ENCODE assay signal across 8 cellular contexts in genomic region chr12:6363330-6364036, GRCh38. TPM values are rescaled to one million over a fixed set of nuclear protein-coding genes. Genes with fewer than 3 reads are reported as not detected.
DNase-seq lines count a peak whose midpoint lies in the region; ATAC-seq lines count a peak whose summit lies in the region.

No MANE protein-coding gene starts in this region.

- no peaks in the 10 kb centered on the region for H3K9me3 Mint-ChIP-seq in activated naive CD4-positive, alpha-beta T cell treated with anti-CD3 and anti-CD28 coated beads for 36 hours

- peak overlapping the region; percentile 91 for H3K27ac ChIP-seq in rectal smooth muscle tissue (ENCODE audit: low read depth, low read length)

- no peaks in the 10 kb centered on the region for H3K36me3 ChIP-seq in rectal smooth muscle tissue (ENCODE audit: control insufficient read depth, insufficient read depth, low read length)

- no peaks in the 10 kb centered on the region for H3K4me1 ChIP-seq in rectal smooth muscle tissue (ENCODE audit: control insufficient read depth, insufficient read depth, low read length)

- ATAC-seq in GM18498 (IDR thresholded peaks at IDR 0.05; ENCODE audit: unreplicated experiment) (peak; percentile 55), Right ventricle myocardium superior (ENCODE audit: poor library complexity) (peak; percentile 96)

- no peak overlapping the region for H3K9ac ChIP-seq in rectal smooth muscle tissue (ENCODE audit: low read length)

- H3K27me3 Mint-ChIP-seq in activated naive CD4-positive, alpha-beta T cell treated with anti-CD3 and anti-CD28 coated beads for 36 hours (ENCODE audit: low read depth): no peaks in the 10 kb centered on the region

- DNase-seq in SHP77 treated with DMSO at 0.1 percent for 48 hours (lab: John Stamatoyannopoulos, UW): peak; percentile 25
- peak; percentile 72 for DNase-seq in activated naive CD4-positive, alpha-beta T cell treated with anti-CD3 and anti-CD28 coated beads for 36 hours
- peak; percentile 85 for DNase-seq in Right ventricle myocardium superior
- DNase-seq in NCI-H1105 treated with DMSO at 0.1 percent for 48 hours (lab: John Stamatoyannopoulos, UW): no peak
- no peak for DNase-seq in SK-N-DZ (ENCODE audit: low spot score)
- no peak for DNase-seq in NCI-H1092 (lab: John Stamatoyannopoulos, UW)

- no peaks in the 10 kb centered on the region for H3K27me3 ChIP-seq in rectal smooth muscle tissue (ENCODE audit: control insufficient read depth, insufficient read depth, low read length)

- H3K36me3 Mint-ChIP-seq in activated naive CD4-positive, alpha-beta T cell treated with anti-CD3 and anti-CD28 coated beads for 36 hours (ENCODE audit: low read depth): no peaks in the 10 kb centered on the region

- H3K27ac Mint-ChIP-seq in activated naive CD4-positive, alpha-beta T cell treated with anti-CD3 and anti-CD28 coated beads for 36 hours: peak overlapping the region; percentile 72

- peaks cover 36% of the 10 kb centered on the region for H3K4me1 Mint-ChIP-seq in activated naive CD4-positive, alpha-beta T cell treated with anti-CD3 and anti-CD28 coated beads for 36 hours (ENCODE audit: low read depth)

- intact Hi-C loops in activated naive CD4-positive, alpha-beta T cell treated with anti-CD3 and anti-CD28 coated beads for 36 hours (cut with micrococcal nuclease): loop anchor here (1.0 kb wide), 2 partner anchors 23 to 28 kb away; no protein-coding TSS in a partner anchor
- intact Hi-C loops in Right ventricle myocardium superior (cut with DNase I): no loop called here

- CTCF ChIA-PET in activated naive CD4-positive, alpha-beta T cell treated with anti-CD3 and anti-CD28 coated beads for 36 hours (lab: Charles Lee): interaction anchor here (1.2 to 2.0 kb wide), 5 partner anchors 18 to 40 kb away, joined by 6 to 18 read pairs (median 7); no protein-coding TSS in a partner anchor

- H3K4me3 Mint-ChIP-seq in activated naive CD4-positive, alpha-beta T cell treated with anti-CD3 and anti-CD28 coated beads for 36 hours: peak overlapping the region; percentile 73

- H3K4me3 ChIP-seq in rectal smooth muscle tissue (ENCODE audit: low read length): peak overlapping the region; percentile 61

RNA-seq across cellular contexts. Expression of gene SCNN1A, which starts 11.9 kb away (rescaled TPM):
- total RNA-seq in activated naive CD4-positive, alpha-beta T cell treated with anti-CD3 and anti-CD28 coated beads for 36 hours: under 1 TPM; 0.20 to 0.67 TPM
- total RNA-seq in Right ventricle myocardium superior: not detected
- not detected in 2 replicates for polyA plus RNA-seq in SK-N-DZ (2014; cell fraction: cytosol; rRNA removed)
- polyA plus RNA-seq in SK-N-DZ (2014; cell fraction: nucleus; rRNA removed): not detected in 2 replicates

RNA-seq across cellular contexts. Expression of gene LTBR, which starts 20.5 kb away (rescaled TPM):
- 1 to 10 TPM; 2.1 to 3.1 TPM for total RNA-seq in activated naive CD4-positive, alpha-beta T cell treated with anti-CD3 and anti-CD28 coated beads for 36 hours
- 23.2 TPM for total RNA-seq in Right ventricle myocardium superior
- 10.8 and 12.9 TPM in 2 replicates for polyA plus RNA-seq in SK-N-DZ (2014; cell fraction: cytosol; rRNA removed)
- 10.8 and 14.2 TPM in 2 replicates for polyA plus RNA-seq in SK-N-DZ (2014; cell fraction: nucleus; rRNA removed)

RNA-seq across cellular contexts. Expression of gene TNFRSF1A, which starts 21.6 kb away (rescaled TPM):
- 10 to 100 TPM; 38.1 to 41.3 TPM for total RNA-seq in activated naive CD4-positive, alpha-beta T cell treated with anti-CD3 and anti-CD28 coated beads for 36 hours
- total RNA-seq in Right ventricle myocardium superior: 47.9 TPM
- 16.6 and 21.6 TPM in 2 replicates for polyA plus RNA-seq in SK-N-DZ (2014; cell fraction: cytosol; rRNA removed)
- 10.3 and 11.6 TPM in 2 replicates for polyA plus RNA-seq in SK-N-DZ (2014; cell fraction: nucleus; rRNA removed)

RNA-seq across cellular contexts. Expression of gene PLEKHG6, which starts 53.0 kb away (rescaled TPM):
- not detected for total RNA-seq in activated naive CD4-positive, alpha-beta T cell treated with anti-CD3 and anti-CD28 coated beads for 36 hours
- total RNA-seq in Right ventricle myocardium superior: 0.22 TPM
- polyA plus RNA-seq in SK-N-DZ (2014; cell fraction: cytosol; rRNA removed): not detected in 2 replicates
- polyA plus RNA-seq in SK-N-DZ (2014; cell fraction: nucleus; rRNA removed): 0.30 TPM in 1 of 2 replicates, not detected in the other

Comparison
In these comparisons a context has a peak if more than half of its experiments do, and no peak if none do; other contexts are left out.
1. DNase-seq: peak in SHP77 treated with DMSO at 0.1 percent for 48 hours (single experiment), activated naive CD4-positive, alpha-beta T cell treated with anti-CD3 and anti-CD28 coated beads for 36 hours (single experiment) and Right ventricle myocardium superior (single experiment); none in NCI-H1105 treated with DMSO at 0.1 percent for 48 hours (single experiment), SK-N-DZ (single experiment) and NCI-H1092 (single experiment).